31 cellular contexts compared by ENCODE assay signal in genomic region chr20:43922614-43923013, GRCh38.
"Had no signal": no experiment of that assay in that cellular context is flagged by ENCODE, and none has a peak within 500 bp of the region (broad histone marks: within the 10 kb centered on the region; RNA-seq: fewer than 3 reads in every experiment).

No MANE protein-coding gene starts in this region.

- H3K4me3 ChIP-seq: left lung, lower lobe of right lung, pancreas, prostate gland, skin epidermis, suprapubic skin, thoracic aorta, tibial artery, upper lobe of right lung had no signal

- H3K9me3 ChIP-seq: left lung, lower lobe of right lung, pancreas, prostate gland, suprapubic skin, thoracic aorta, tibial artery, upper lobe of right lung had no signal

- H3K4me3 Mint-ChIP-seq: nephron; neural crest cell; stimulated activated naive CD8-positive, alpha-beta T cell treated with anti-CD3 and anti-CD28 coated beads, Interleukin-15, Interleukin-2, amounts not matched to agents 100 ng/mL and 50 ng/mL, for 24 hours had no signal

- H3K27me3 ChIP-seq: pancreas had no signal

- H3K9me3 Mint-ChIP-seq: immature natural killer cell; nephron; neural crest cell; stimulated activated naive CD8-positive, alpha-beta T cell treated with anti-CD3 and anti-CD28 coated beads, Interleukin-15, Interleukin-2, amounts not matched to agents 100 ng/mL and 50 ng/mL, for 24 hours had no signal

- H3K27ac Mint-ChIP-seq: immature natural killer cell; nephron; stimulated activated naive CD8-positive, alpha-beta T cell treated with anti-CD3 and anti-CD28 coated beads, Interleukin-15, Interleukin-2, amounts not matched to agents 100 ng/mL and 50 ng/mL, for 24 hours had no signal

- FAIRE-seq: islet of Langerhans, kidney, pancreas, urothelium cell line had no signal

- H3K4me1 ChIP-seq: pancreas, prostate gland, tibial artery had no signal

- H3K36me3 ChIP-seq: left lung, lower lobe of right lung, pancreas, prostate gland, suprapubic skin, thoracic aorta, tibial artery, upper lobe of right lung had no signal

- ATAC-seq: left colon; left lung; lower lobe of right lung; naive thymus-derived CD8-positive, alpha-beta T cell; pancreas; right cardiac atrium; sciatic nerve; upper lobe of right lung had no signal

- H3K27ac ChIP-seq: left lung, lower lobe of right lung, pancreas, prostate gland, skin epidermis, suprapubic skin, thoracic aorta, tibial artery, upper lobe of right lung had no signal

- DNase-seq: hypothalamus; immature natural killer cell; kidney; left colon; left lung; lower lobe of right lung; mammary epithelial cell; mesenchymal stem cell; naive thymus-derived CD8-positive, alpha-beta T cell; nucleus accumbens; pancreas; posterior cingulate gyrus; retina; right cardiac atrium; stimulated activated CD4-positive, alpha-beta T cell treated with anti-CD3 and anti-CD28 coated beads, Interleukin-12 subunit alpha, Interleukin-12 subunit beta, amount 100 ng/mL, for 4 hours; stimulated activated CD4-positive, alpha-beta T cell treated with anti-CD3 and anti-CD28 coated beads, Interleukin-2, amount 100 ng/mL, for 24 hours; stimulated activated CD4-positive, alpha-beta T cell treated with anti-CD3 and anti-CD28 coated beads, Interleukin-4, amount 100 ng/mL, for 1 hour; stimulated activated naive CD4-positive, alpha-beta T cell; trophoblast cell had no signal
